ENCODE assay signal across 8 cellular contexts in genomic region chr10:15370741-15371701, GRCh38. TPM values are rescaled to one million over a fixed set of nuclear protein-coding genes. Genes with fewer than 3 reads are reported as not detected.
A peak's percentile ranks its signal among the peaks of the same experiment; 100 is the strongest.
DNase-seq lines count a peak whose midpoint lies in the region; ATAC-seq, FAIRE-seq and TF ChIP-seq lines count a peak whose summit lies in the region.

Gene FAM171A1, minus strand, starts transcription at chr10:15371289. Its CDS starts 237 bp downstream, at chr10:15371052.

- H3K9me3 ChIP-seq in HUES6 (ENCODE audit: control insufficient read depth, insufficient read depth, low read depth, low read length): no peaks in the 10 kb centered on the region
- H3K9me3 ChIP-seq in smooth muscle cell (replicated peaks; ENCODE audit: low read depth): no peaks in the 10 kb centered on the region

- peaks cover 8% of the 10 kb centered on the region for H3K4me1 ChIP-seq in ACC112 (ENCODE audit: control insufficient read depth, insufficient read depth, low read length, unreplicated experiment)
- peaks cover 30% of the 10 kb centered on the region for H3K4me1 ChIP-seq in HUES6 (ENCODE audit: control insufficient read depth, insufficient read depth, low read length)
- H3K4me1 ChIP-seq in smooth muscle cell (ENCODE audit: low read depth): peaks cover 6% of the 10 kb centered on the region

- H2AFZ ChIP-seq in ACC112 (ENCODE audit: low read length, unreplicated experiment) (peak within 1 kb of the TSS; percentile 83), smooth muscle cell (ENCODE audit: low read depth) (peak within 1 kb of the TSS; percentile 86)

- H3K9ac ChIP-seq in HUES6 (ENCODE audit: low read length) (peak within 1 kb of the TSS; percentile 89), smooth muscle cell (ENCODE audit: low read depth) (peak within 1 kb of the TSS; percentile 80)

- WGBS in smooth muscle cell (ENCODE audit: low lambda C conversion rate): 10% methylated on average over 26 of the region's 135 CpGs

- H3K27me3 ChIP-seq in ACC112 (ENCODE audit: insufficient read depth, low read length) (no peaks in the 10 kb centered on the region), HUES6 (ENCODE audit: control insufficient read depth, insufficient read depth, low read length) (no peaks in the 10 kb centered on the region; the same call in 1 of the 2 replicates), bronchial epithelial cell (ENCODE audit: control insufficient read depth, insufficient read depth, low read length) (no peaks in the 10 kb centered on the region), smooth muscle cell (ENCODE audit: low read depth) (no peaks in the 10 kb centered on the region)

- H3K4me3 ChIP-seq in ACC112 (ENCODE audit: low read depth, low read length) (peak within 1 kb of the TSS; percentile 92), HUES6 (ENCODE audit: low read depth, low read length) (peak within 1 kb of the TSS; percentile 72), bronchial epithelial cell (ENCODE audit: low read depth, low read length) (peak within 1 kb of the TSS; percentile 46), smooth muscle cell (peak within 1 kb of the TSS; percentile 62)

- TF ChIP-seq CTCF in bronchial epithelial cell (IDR thresholded peaks at IDR 0.05; ENCODE audit: insufficient read depth, low read length, severe bottlenecking): no peak
- peak; percentile 18 for TF ChIP-seq CTCF in smooth muscle cell (IDR thresholded peaks at IDR 0.05; ENCODE audit: borderline replicate concordance, insufficient read depth, poor library complexity, severe bottlenecking)

- peaks cover 18% of the 10 kb centered on the region for H3F3A ChIP-seq in smooth muscle cell (ENCODE audit: low read depth)

- peaks cover 28% of the 10 kb centered on the region for H4K20me1 ChIP-seq in smooth muscle cell (ENCODE audit: low read depth)

- H3K36me3 ChIP-seq in ACC112 (ENCODE audit: insufficient read depth, low read length): no peaks in the 10 kb centered on the region
- H3K36me3 ChIP-seq in HUES6 (ENCODE audit: control insufficient read depth, insufficient read depth, low read length): no peaks in the 10 kb centered on the region
- H3K36me3 ChIP-seq in bronchial epithelial cell (ENCODE audit: control insufficient read depth, insufficient read depth, low read length): no peaks in the 10 kb centered on the region
- no peaks in the 10 kb centered on the region for H3K36me3 ChIP-seq in smooth muscle cell (ENCODE audit: low read depth)

- no peak for FAIRE-seq in bronchial epithelial cell (lab: Jason Lieb, UNC)

- ATAC-seq in GM18868 (IDR thresholded peaks at IDR 0.05; ENCODE audit: unreplicated experiment) (peak; percentile 70), HG02840 (IDR thresholded peaks at IDR 0.05; ENCODE audit: low FRiP score, unreplicated experiment) (no peak)

- peaks cover 29% of the 10 kb centered on the region for H3K79me2 ChIP-seq in ACC112 (ENCODE audit: control insufficient read depth, insufficient read depth, low read length, unreplicated experiment)
- H3K79me2 ChIP-seq in smooth muscle cell (ENCODE audit: low read depth): peaks cover 40% of the 10 kb centered on the region

- peak within 1 kb of the TSS; percentile 89 for H3K4me2 ChIP-seq in smooth muscle cell

- peak in 3 of 4 experiments; percentile 18 to 44 (median 40) for DNase-seq in activated CD4-positive, CD25-positive, alpha-beta regulatory T cell (lab: John Stamatoyannopoulos, UW)
- DNase-seq in bronchial epithelial cell (ENCODE audit: low read depth): no peak
- DNase-seq in iris pigment epithelial cell (ENCODE audit: low read depth): peak; percentile 66
- DNase-seq in smooth muscle cell (lab: John Stamatoyannopoulos, UW; ENCODE audit: unreplicated experiment): peak; percentile 44

- no peak within 1 kb of the TSS for H3K27ac ChIP-seq in ACC112 (ENCODE audit: low read depth, low read length)
- H3K27ac ChIP-seq in HUES6 (ENCODE audit: low read depth, low read length): peak within 1 kb of the TSS; percentile 84; the same call in 1 of the 2 replicates
- peak within 1 kb of the TSS; percentile 71 for H3K27ac ChIP-seq in smooth muscle cell (ENCODE audit: low read depth)

RNA-seq across cellular contexts. Expression of gene FAM171A1, which starts in this region (rescaled TPM):
- total RNA-seq in bronchial epithelial cell (2.6 TPM in 2 replicates), smooth muscle cell (25.5 and 29.9 TPM in 2 replicates)
- 35.6 and 37.2 TPM in 2 replicates for polyA plus RNA-seq in smooth muscle cell
